ENCODE assay signal across 17 cellular contexts in the genomic region with DNA sequence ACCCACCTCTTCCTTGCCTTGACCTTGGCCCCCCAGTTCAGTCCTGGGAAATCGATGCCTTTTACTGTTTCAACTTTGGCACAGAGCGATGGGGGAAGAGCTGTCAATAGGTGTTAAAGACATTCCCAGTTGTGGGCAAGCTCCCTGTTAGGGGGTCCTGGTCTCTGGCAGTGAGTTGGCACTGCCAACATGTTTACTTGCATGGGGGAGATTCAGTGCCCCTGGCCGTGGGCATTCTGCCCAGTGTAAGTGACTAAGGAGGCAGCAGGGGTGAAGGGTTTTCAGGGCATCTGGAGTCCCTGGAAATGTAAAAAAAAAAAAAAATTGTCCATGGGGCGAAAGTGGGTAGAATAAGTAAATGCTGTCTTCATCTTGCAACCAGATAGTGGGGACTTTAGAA.
"Had no signal": no experiment of that assay in that cellular context is flagged by ENCODE, and none has a peak within 500 bp of the region (broad histone marks: within the 10 kb centered on the region; RNA-seq: fewer than 3 reads in every experiment).

No MANE protein-coding gene starts in this region.

- DNase-seq: activated CD8-positive, alpha-beta T cell treated with anti-CD3 and anti-CD28 coated beads for 36 hours; activated gamma-delta T cell; activated naive CD4-positive, alpha-beta T cell treated with anti-CD3 and anti-CD28 coated beads, Interleukin-2, amount 50 U/mL, for 16 hours; activated naive CD8-positive, alpha-beta T cell treated with anti-CD3 and anti-CD28 coated beads, Interleukin-2, amount 50 U/mL, for 24 hours; activated T-cell treated with anti-CD3 and anti-CD28 coated beads, Interleukin-2, amount 50 U/mL, for 48 hours; cerebellar nuclear complex; cortex of kidney; foreskin fibroblast; kidney; mammary epithelial cell; midbrain; right lobe of liver; small intestine; stimulated activated naive CD8-positive, alpha-beta T cell treated with anti-CD3 and anti-CD28 coated beads, Interleukin-15, Interleukin-2, amounts not matched to agents 100 U/mL and 50 U/mL, for 24 hours; T-helper 9 cell; upper lobe of right lung had no signal

- H3K4me1 Mint-ChIP-seq: activated naive CD8-positive, alpha-beta T cell treated with anti-CD3 and anti-CD28 coated beads, Interleukin-2, amount 50 U/mL, for 24 hours; nephron had no signal

- H3K9me3 Mint-ChIP-seq: activated CD8-positive, alpha-beta T cell treated with anti-CD3 and anti-CD28 coated beads for 36 hours; activated naive CD8-positive, alpha-beta T cell treated with anti-CD3 and anti-CD28 coated beads, Interleukin-2, amount 50 U/mL, for 24 hours; nephron had no signal

- H3K4me3 Mint-ChIP-seq: activated CD8-positive, alpha-beta T cell treated with anti-CD3 and anti-CD28 coated beads for 36 hours; activated naive CD8-positive, alpha-beta T cell treated with anti-CD3 and anti-CD28 coated beads, Interleukin-2, amount 50 U/mL, for 24 hours; nephron had no signal

- ATAC-seq: activated CD8-positive, alpha-beta T cell treated with anti-CD3 and anti-CD28 coated beads for 36 hours; activated naive CD8-positive, alpha-beta T cell treated with anti-CD3 and anti-CD28 coated beads, Interleukin-2, amount 50 U/mL, for 24 hours; right lobe of liver; stimulated activated naive CD8-positive, alpha-beta T cell treated with anti-CD3 and anti-CD28 coated beads, Interleukin-15, Interleukin-2, amounts not matched to agents 100 U/mL and 50 U/mL, for 24 hours; upper lobe of right lung had no signal

- H3K27me3 Mint-ChIP-seq: activated CD8-positive, alpha-beta T cell treated with anti-CD3 and anti-CD28 coated beads for 36 hours had no signal

- H3K27ac Mint-ChIP-seq: activated CD8-positive, alpha-beta T cell treated with anti-CD3 and anti-CD28 coated beads for 36 hours; activated naive CD8-positive, alpha-beta T cell treated with anti-CD3 and anti-CD28 coated beads, Interleukin-2, amount 50 U/mL, for 24 hours; nephron had no signal
